ENCODE assay signal across 8 cellular contexts in genomic region chr14:63039800-63040380, GRCh38. TPM values are rescaled to one million over a fixed set of nuclear protein-coding genes. Genes with fewer than 3 reads are reported as not detected.
DNase-seq lines count a peak whose midpoint lies in the region; ATAC-seq and TF ChIP-seq lines count a peak whose summit lies in the region.

No MANE protein-coding gene starts in this region.

- TF ChIP-seq POLR2A in adrenal gland (IDR thresholded peaks at IDR 0.05), result no peak

- H3K4me1 ChIP-seq in adrenal gland (replicated peaks in 1 of 2), result no peaks in the 10 kb centered on the region

- H3K4me3 ChIP-seq in adrenal gland, result no peak overlapping the region

- peaks cover 14% of the 10 kb centered on the region for H3K27me3 ChIP-seq in adrenal gland

- intact Hi-C loops in left colon (cut with DNase I, micrococcal nuclease), result no loop called here
- intact Hi-C loops in adrenal gland (cut with DNase I), result no loop called here

- 14 to 22% (median 15%) methylated on average over 3 of the region's 3 CpGs for WGBS in adrenal gland, 4 donors

- peak in 1 of 6 experiments; percentile 4 for TF ChIP-seq CTCF in adrenal gland (IDR thresholded peaks at IDR 0.05)

- H3K36me3 ChIP-seq in adrenal gland (replicated peaks in 1 of 2), result no peaks in the 10 kb centered on the region

- H3K27ac ChIP-seq in adrenal gland, result no peak overlapping the region

- ATAC-seq in GM21528 (IDR thresholded peaks at IDR 0.05; ENCODE audit: low FRiP score, unreplicated experiment) (no peak), left colon (no peak)

- no peaks in the 10 kb centered on the region for H3K9me3 ChIP-seq in adrenal gland (replicated peaks in 1 of 3)

- peak; percentile 31 for DNase-seq in Ammon's horn (ENCODE audit: low spot score)
- peak; percentile 25 for DNase-seq in HuH-7.5 (ENCODE audit: low spot score)
- peak; percentile 63 for DNase-seq in RKO (ENCODE audit: low spot score)
- DNase-seq in glomerular endothelial cell (ENCODE audit: extremely low read depth, low read depth, low spot score), result peak; percentile 22
- DNase-seq in AG20443 (ENCODE audit: low spot score), result no peak
- DNase-seq in left colon, result no peak
- no peak for DNase-seq in adrenal gland

RNA-seq across cellular contexts. Expression of gene KCNH5, which starts 5.4 kb away (rescaled TPM):
- total RNA-seq in glomerular endothelial cell (not detected in 2 replicates), left colon (under 1 TPM in 1 of 2 donors, not detected in 1; 0.06 TPM), adrenal gland (1 to 10 TPM in 2 of 8 donors, under 1 TPM in 2, not detected in 4; 0.23 to 3.2 (median 1.2) TPM)
- 1 to 10 TPM in 1 of 3 donors, under 1 TPM in 2; 0.10 to 2.8 (median 0.48) TPM for polyA plus RNA-seq in adrenal gland

Comparison
In these comparisons a context has a peak if more than half of its experiments do, and no peak if none do; other contexts are left out.
1. DNase-seq: peak in Ammon's horn (single experiment), HuH-7.5 (single experiment), RKO (single experiment) and glomerular endothelial cell (single experiment); none in AG20443 (single experiment), left colon (0 of 2) and adrenal gland (0 of 7).